ENCODE assay signal across 8 cellular contexts in genomic region chr12:104671407-104672095, GRCh38.
A peak's percentile ranks its signal among the peaks of the same experiment; 100 is the strongest.
DNase-seq lines count a peak whose midpoint lies in the region; ATAC-seq lines count a peak whose summit lies in the region.

No MANE protein-coding gene starts in this region.

- DNase-seq in COLO668 (lab: John Stamatoyannopoulos, UW; ENCODE audit: unreplicated experiment) (peak; percentile 89), HK-2 (ENCODE audit: unreplicated experiment) (peak; percentile 96), T-helper 1 cell (peak; percentile 34 to 91 (median 50)), amygdala (lab: John Stamatoyannopoulos, UW) (peak in 34 of 56 donors; percentile 7 to 83 (median 35)), hepatic stellate cell (ENCODE audit: low spot score) (peak; percentile 70), SK-N-DZ (ENCODE audit: low spot score) (no peak)
- DNase-seq in stimulated activated CD4-positive, alpha-beta T cell treated with anti-CD3 and anti-CD28 coated beads, Interleukin-12 subunit alpha, Interleukin-12 subunit beta, amount 100 ng/mL, for 4 hours = peak; percentile 76

- peak; percentile 60 for ATAC-seq in GM19467 (IDR thresholded peaks at IDR 0.05; ENCODE audit: unreplicated experiment)
